20 cellular contexts compared by ENCODE assay signal in genomic region chr3:193911784-193912183, GRCh38.
A peak's percentile ranks its signal among the peaks of the same experiment; 100 is the strongest.
DNase-seq lines count a peak whose midpoint lies in the region; ATAC-seq, FAIRE-seq and TF ChIP-seq lines count a peak whose summit lies in the region.
"Had no signal": no experiment of that assay in that cellular context is flagged by ENCODE, and none has a peak within 500 bp of the region (broad histone marks: within the 10 kb centered on the region; RNA-seq: fewer than 3 reads in every experiment).

No MANE protein-coding gene starts in this region.

- H3K9ac ChIP-seq in HUES48 (ENCODE audit: low read depth, low read length) = no peak overlapping the region

- TF ChIP-seq CTCF in nephron progenitor cell (IDR thresholded peaks at IDR 0.05) = no peak

- peak overlapping the region in 5 of 8 donors; percentile 10 to 64 (median 37) for H3K4me3 Mint-ChIP-seq in CD4-positive, alpha-beta memory T cell
- no peak overlapping the region for H3K4me3 Mint-ChIP-seq in activated T-helper 2 cell treated with anti-CD3 and anti-CD28 coated beads, Interferon-gamma antibody, Interleukin-2, Interleukin-4, amounts not matched to agents 10 μg/mL and 5 μg/mL and 100 μg/mL, durations not matched to agents 14 hours and 24 hours and 36 hours (ENCODE audit: low read depth)
- peak overlapping the region; percentile 46 for H3K4me3 Mint-ChIP-seq in nephron progenitor cell

- DNase-seq in CD4-positive, alpha-beta memory T cell = no peak
- DNase-seq in activated T-helper 2 cell treated with anti-CD3 and anti-CD28 coated beads, Interferon-gamma antibody, Interleukin-2, Interleukin-4, amounts not matched to agents 10 μg/mL and 5 μg/mL and 100 μg/mL, durations not matched to agents 14 hours and 24 hours and 36 hours (ENCODE audit: low spot score) = no peak
- DNase-seq in nephron progenitor cell (no peak), RCC 7860 (ENCODE audit: low spot score) (no peak), CD1c-positive myeloid dendritic cell (ENCODE audit: extremely low spot score) (no peak)
- DNase-seq: NCI-H2029; NCI-H446 treated with DMSO at 0.1 percent for 48 hours; pancreas; Right ventricle myocardium superior; stimulated activated CD4-positive, alpha-beta T cell treated with anti-CD3 and anti-CD28 coated beads, Interleukin-4, amount 100 ng/mL, for 24 hours; substantia nigra had no signal

- no peak for ATAC-seq in GM21825 (IDR thresholded peaks at IDR 0.05; ENCODE audit: unreplicated experiment)
- ATAC-seq: HCT116 had no signal

- H3K27ac ChIP-seq in CD4-positive, alpha-beta memory T cell (ENCODE audit: low read depth, low read length) = no peak overlapping the region
- peak overlapping the region; percentile 22 for H3K27ac ChIP-seq in HUES48 (ENCODE audit: low read depth, low read length)
- H3K27ac ChIP-seq: gastrocnemius medialis, pancreas had no signal

- no peaks in the 10 kb centered on the region for H3K27me3 Mint-ChIP-seq in CD4-positive, alpha-beta memory T cell
- H3K27me3 Mint-ChIP-seq in activated T-helper 2 cell treated with anti-CD3 and anti-CD28 coated beads, Interferon-gamma antibody, Interleukin-2, Interleukin-4, amounts not matched to agents 10 μg/mL and 5 μg/mL and 100 μg/mL, durations not matched to agents 14 hours and 24 hours and 36 hours (ENCODE audit: low read depth) = peaks cover 3% of the 10 kb centered on the region
- peaks cover 18% of the 10 kb centered on the region for H3K27me3 Mint-ChIP-seq in nephron progenitor cell (ENCODE audit: low read depth, poor library complexity)
- H3K27me3 Mint-ChIP-seq: IgD-negative memory B cell had no signal

- no peaks in the 10 kb centered on the region for H3K27me3 ChIP-seq in CD4-positive, alpha-beta memory T cell (ENCODE audit: insufficient read depth, low read length)
- no peaks in the 10 kb centered on the region for H3K27me3 ChIP-seq in HUES48 (ENCODE audit: control insufficient read depth, insufficient read depth, low read length)
- H3K27me3 ChIP-seq: gastrocnemius medialis, pancreas had no signal

- no peaks in the 10 kb centered on the region for H3K36me3 Mint-ChIP-seq in CD4-positive, alpha-beta memory T cell
- H3K36me3 Mint-ChIP-seq in activated T-helper 2 cell treated with anti-CD3 and anti-CD28 coated beads, Interferon-gamma antibody, Interleukin-2, Interleukin-4, amounts not matched to agents 10 μg/mL and 5 μg/mL and 100 μg/mL, durations not matched to agents 14 hours and 24 hours and 36 hours (ENCODE audit: low read depth) = no peaks in the 10 kb centered on the region
- H3K36me3 Mint-ChIP-seq in nephron progenitor cell (ENCODE audit: low read depth) = peaks cover 9% of the 10 kb centered on the region

- H3K9me3 ChIP-seq in CD4-positive, alpha-beta memory T cell (ENCODE audit: control insufficient read depth in 1 of 2, low read length in 2 of 2) = no peaks in the 10 kb centered on the region
- 0 out of 2 replicates have a peak, but pooled peaks cover 2% of the 10 kb centered on the region for H3K9me3 ChIP-seq in HUES48 (ENCODE audit: control insufficient read depth, insufficient read depth, low read length)
- H3K9me3 ChIP-seq: gastrocnemius medialis, pancreas had no signal

- H3K4me3 ChIP-seq in CD4-positive, alpha-beta memory T cell (ENCODE audit: low read length in 2 of 2) = no peak overlapping the region
- no peak overlapping the region for H3K4me3 ChIP-seq in HUES48 (ENCODE audit: low read depth, low read length)
- H3K4me3 ChIP-seq: gastrocnemius medialis, pancreas had no signal

- H3K36me3 ChIP-seq in CD4-positive, alpha-beta memory T cell (ENCODE audit: insufficient read depth, low read length) = no peaks in the 10 kb centered on the region
- H3K36me3 ChIP-seq in HUES48 (ENCODE audit: control insufficient read depth, insufficient read depth, low read length) = no peaks in the 10 kb centered on the region
- H3K36me3 ChIP-seq: gastrocnemius medialis, pancreas had no signal

- no peak for FAIRE-seq in RCC 7860 (lab: Jason Lieb, UNC)
- FAIRE-seq: bronchial epithelial cell, D721Med, G401.6, GM19239, pancreas had no signal

- H3K4me1 Mint-ChIP-seq in CD4-positive, alpha-beta memory T cell = peaks cover 4 to 16% (median 6%) of the 10 kb centered on the region in 4 donors
- peaks cover 20% of the 10 kb centered on the region for H3K4me1 Mint-ChIP-seq in activated T-helper 2 cell treated with anti-CD3 and anti-CD28 coated beads, Interferon-gamma antibody, Interleukin-2, Interleukin-4, amounts not matched to agents 10 μg/mL and 5 μg/mL and 100 μg/mL, durations not matched to agents 14 hours and 24 hours and 36 hours (ENCODE audit: low read depth)
- H3K4me1 Mint-ChIP-seq in nephron progenitor cell = peaks cover 67% of the 10 kb centered on the region

- peak overlapping the region in 5 of 7 donors; percentile 2 to 81 (median 51) for H3K27ac Mint-ChIP-seq in CD4-positive, alpha-beta memory T cell
- peak overlapping the region; percentile 11 for H3K27ac Mint-ChIP-seq in activated T-helper 2 cell treated with anti-CD3 and anti-CD28 coated beads, Interferon-gamma antibody, Interleukin-2, Interleukin-4, amounts not matched to agents 10 μg/mL and 5 μg/mL and 100 μg/mL, durations not matched to agents 14 hours and 24 hours and 36 hours
- H3K27ac Mint-ChIP-seq in nephron progenitor cell = no peak overlapping the region
- H3K27ac Mint-ChIP-seq: IgD-negative memory B cell had no signal

- intact Hi-C loops in CD4-positive, alpha-beta memory T cell (cut with micrococcal nuclease) = no loop called here
- intact Hi-C loops in activated T-helper 2 cell treated with anti-CD3 and anti-CD28 coated beads, Interferon-gamma antibody, Interleukin-2, Interleukin-4, amounts not matched to agents 10 μg/mL and 5 μg/mL and 100 μg/mL, durations not matched to agents 14 hours and 24 hours and 36 hours (cut with micrococcal nuclease) = no loop called here

- CTCF ChIA-PET in CD4-positive, alpha-beta memory T cell (lab: Charles Lee; ENCODE audit: partially characterized antibody) = interaction anchor here (0.7 to 1.1 kb wide), 2 partner anchors 8 to 13 kb away, joined by 3 read pairs; no protein-coding TSS in a partner anchor

- POLR2A ChIA-PET in CD4-positive, alpha-beta memory T cell (lab: Charles Lee; ENCODE audit: partially characterized antibody) = no interaction called here

- H3K4me1 ChIP-seq in CD4-positive, alpha-beta memory T cell (ENCODE audit: insufficient read depth, low read length) = peaks cover 20% of the 10 kb centered on the region
- H3K4me1 ChIP-seq in HUES48 (ENCODE audit: control insufficient read depth, insufficient read depth, low read length) = peaks cover 14% of the 10 kb centered on the region
- H3K4me1 ChIP-seq: gastrocnemius medialis had no signal

- H3K9me3 Mint-ChIP-seq in CD4-positive, alpha-beta memory T cell = peaks cover 0 to 7% (median 2%) of the 10 kb centered on the region in 8 donors
- peaks cover 6% of the 10 kb centered on the region for H3K9me3 Mint-ChIP-seq in activated T-helper 2 cell treated with anti-CD3 and anti-CD28 coated beads, Interferon-gamma antibody, Interleukin-2, Interleukin-4, amounts not matched to agents 10 μg/mL and 5 μg/mL and 100 μg/mL, durations not matched to agents 14 hours and 24 hours and 36 hours
- peaks cover 15% of the 10 kb centered on the region for H3K9me3 Mint-ChIP-seq in nephron progenitor cell
